12 cellular contexts compared by ENCODE assay signal in the genomic region with DNA sequence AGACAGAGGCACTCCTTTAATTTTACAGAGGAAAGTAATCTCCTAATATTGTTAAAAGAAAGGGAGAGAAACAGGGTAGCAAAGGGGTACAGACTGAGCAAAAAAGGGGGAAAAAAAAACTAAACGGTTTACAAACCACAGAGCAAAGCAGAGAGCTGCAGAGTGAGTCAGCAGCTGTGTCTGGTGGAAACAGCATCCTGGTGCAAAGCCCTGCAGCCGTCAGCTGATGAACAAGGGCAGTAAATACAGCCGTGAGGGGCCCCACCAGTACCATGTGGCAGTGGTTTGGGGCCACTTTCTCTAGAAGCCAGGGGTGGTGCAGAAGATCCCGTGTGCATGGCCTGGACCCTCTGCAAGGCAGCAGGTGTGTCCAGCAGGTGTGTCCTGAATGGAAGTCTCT.
DNase-seq lines count a peak whose midpoint lies in the region; ATAC-seq, FAIRE-seq and TF ChIP-seq lines count a peak whose summit lies in the region.
"Had no signal": no experiment of that assay in that cellular context is flagged by ENCODE, and none has a peak within 500 bp of the region (broad histone marks: within the 10 kb centered on the region; RNA-seq: fewer than 3 reads in every experiment).

No MANE protein-coding gene starts in this region.

- no peak overlapping the region for H2AFZ ChIP-seq in osteoblast (ENCODE audit: low read length)

- no peak overlapping the region for H3K4me3 ChIP-seq in osteoblast (ENCODE audit: insufficient read depth, low read length)

- no peak for TF ChIP-seq CTCF in osteoblast (IDR thresholded peaks at IDR 0.05; ENCODE audit: extremely low read depth, low read depth, low read length)

- peaks cover 11% of the 10 kb centered on the region for H3K27me3 ChIP-seq in osteoblast (ENCODE audit: insufficient read depth, low read length)

- H3K9me3 Mint-ChIP-seq in activated naive CD8-positive, alpha-beta T cell treated with anti-CD3 and anti-CD28 coated beads, Interleukin-2, amount 10 ng/mL, durations not matched to agents 7 days and 5 days = no peaks in the 10 kb centered on the region

- H3K9me3 ChIP-seq in osteoblast (ENCODE audit: low read depth, low read length) = no peaks in the 10 kb centered on the region

- intact Hi-C loops in left ventricle myocardium superior (cut with micrococcal nuclease) = loop anchor here (10.0 kb wide), 1 partner anchor 108 kb away; the partner anchor contains the start of gene ERG

- no peak overlapping the region for H3K27ac ChIP-seq in osteoblast (ENCODE audit: low read depth, low read length)
- H3K27ac ChIP-seq: 22Rv1 had no signal

- DNase-seq in NK-92 treated with Interleukin-12 subunit alpha and Interleukin-12 subunit beta, amount 100 ng/mL, for 24 hours (lab: John Stamatoyannopoulos, UW) = peak; percentile 61
- DNase-seq in NK-92 (lab: John Stamatoyannopoulos, UW; ENCODE audit: unreplicated experiment) (no peak), MV-4-11 (lab: John Stamatoyannopoulos, UW) (peak; percentile 88), osteoblast (ENCODE audit: insufficient read length, low spot score, missing footprints) (peak; percentile 63), frontal cortex (ENCODE audit: low spot score in 2 of 2) (no peak), NCI-H1436 (lab: John Stamatoyannopoulos, UW) (no peak), left ventricle myocardium superior (no peak)
- DNase-seq in activated naive CD8-positive, alpha-beta T cell treated with anti-CD3 and anti-CD28 coated beads, Interleukin-2, amount 10 ng/mL, durations not matched to agents 7 days and 5 days = no peak
- DNase-seq: amygdala, DMS79, small intestine had no signal

- peaks cover 20% of the 10 kb centered on the region for H3K27me3 Mint-ChIP-seq in activated naive CD8-positive, alpha-beta T cell treated with anti-CD3 and anti-CD28 coated beads, Interleukin-2, amount 10 ng/mL, durations not matched to agents 7 days and 5 days

- H4K20me1 ChIP-seq in osteoblast (ENCODE audit: insufficient read depth, low read length) = no peaks in the 10 kb centered on the region

- no peaks in the 10 kb centered on the region for H3K4me1 Mint-ChIP-seq in activated naive CD8-positive, alpha-beta T cell treated with anti-CD3 and anti-CD28 coated beads, Interleukin-2, amount 10 ng/mL, durations not matched to agents 7 days and 5 days

- no peak overlapping the region for H3K4me3 Mint-ChIP-seq in activated naive CD8-positive, alpha-beta T cell treated with anti-CD3 and anti-CD28 coated beads, Interleukin-2, amount 10 ng/mL, durations not matched to agents 7 days and 5 days

- H3K36me3 Mint-ChIP-seq in activated naive CD8-positive, alpha-beta T cell treated with anti-CD3 and anti-CD28 coated beads, Interleukin-2, amount 10 ng/mL, durations not matched to agents 7 days and 5 days = no peaks in the 10 kb centered on the region

- FAIRE-seq in frontal cortex (lab: Jason Lieb, UNC) = no peak
- FAIRE-seq: small intestine had no signal

- H3K36me3 ChIP-seq in osteoblast (ENCODE audit: insufficient read depth, low read length) = no peaks in the 10 kb centered on the region

- peak; percentile 61 for ATAC-seq in activated naive CD8-positive, alpha-beta T cell treated with anti-CD3 and anti-CD28 coated beads, Interleukin-2, amount 10 ng/mL, durations not matched to agents 7 days and 5 days (ENCODE audit: low read depth)
- no peak for ATAC-seq in left ventricle myocardium superior

- POLR2A ChIA-PET in activated naive CD8-positive, alpha-beta T cell treated with anti-CD3 and anti-CD28 coated beads, Interleukin-2, amount 10 ng/mL, durations not matched to agents 7 days and 5 days (lab: Charles Lee) = no interaction called here

- H3K79me2 ChIP-seq in osteoblast (ENCODE audit: insufficient read depth, low read length) = no peaks in the 10 kb centered on the region

- no peaks in the 10 kb centered on the region for H3K4me1 ChIP-seq in osteoblast (ENCODE audit: insufficient read depth, low read length)

- H3K27ac Mint-ChIP-seq in activated naive CD8-positive, alpha-beta T cell treated with anti-CD3 and anti-CD28 coated beads, Interleukin-2, amount 10 ng/mL, durations not matched to agents 7 days and 5 days = no peak overlapping the region

- H3K4me2 ChIP-seq in osteoblast (ENCODE audit: insufficient read depth, low read length) = no peak overlapping the region

Comparison
In these comparisons a context has a peak if more than half of its experiments do, and no peak if none do; other contexts are left out.
1. DNase-seq: peak in NK-92 treated with Interleukin-12 subunit alpha and Interleukin-12 subunit beta, amount 100 ng/mL, for 24 hours (single experiment), MV-4-11 (single experiment) and osteoblast (single experiment); none in NK-92 (single experiment), activated naive CD8-positive, alpha-beta T cell treated with anti-CD3 and anti-CD28 coated beads, Interleukin-2, amount 10 ng/mL, durations not matched to agents 7 days and 5 days (single experiment), frontal cortex (0 of 2), NCI-H1436 (single experiment) and left ventricle myocardium superior (single experiment).